1 cellular context compared by ENCODE assay signal in genomic region chr22:27667121-27667843, GRCh38.
TF ChIP-seq lines count a peak whose summit lies in the region.

No MANE protein-coding gene starts in this region.

TF ChIP-seq in H1, 55 proteins besides CTCF, POLR2A, EP300 and RAD21 (continued from another document):
- TF ChIP-seq USF2 (IDR thresholded peaks at IDR 0.05; ENCODE audit: low read length) (no peak), SIX5 (IDR thresholded peaks at IDR 0.05; ENCODE audit: low read depth, low read length) (no peak), TAF1 (IDR thresholded peaks at IDR 0.05; ENCODE audit: low read depth, low read length) (no peak), GTF2F1 (IDR thresholded peaks at IDR 0.05; ENCODE audit: borderline replicate concordance, low read depth, low read length) (no peak), RNF2 (IDR thresholded peaks at IDR 0.05; ENCODE audit: borderline replicate concordance, low read depth, low read length, missing control alignments, poor library complexity, severe bottlenecking) (no peak), CTBP2 (IDR thresholded peaks at IDR 0.05; ENCODE audit: borderline replicate concordance, insufficient read depth, insufficient read length, low read length) (no peak), EGR1 (IDR thresholded peaks at IDR 0.05; ENCODE audit: borderline replicate concordance, low read depth, low read length) (no peak), CREB1 (IDR thresholded peaks at IDR 0.05) (no peak), SRF (IDR thresholded peaks at IDR 0.05; ENCODE audit: low read depth, low read length) (no peak)
- TF ChIP-seq, protein P1, sequence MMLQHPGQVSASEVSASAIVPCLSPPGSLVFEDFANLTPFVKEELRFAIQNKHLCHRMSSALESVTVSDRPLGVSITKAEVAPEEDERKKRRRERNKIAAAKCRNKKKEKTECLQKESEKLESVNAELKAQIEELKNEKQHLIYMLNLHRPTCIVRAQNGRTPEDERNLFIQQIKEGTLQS (IDR thresholded peaks at IDR 0.05; ENCODE audit: insufficient read depth, low read depth, low read length) = no peak
